9 cellular contexts compared by ENCODE assay signal in the genomic region with DNA sequence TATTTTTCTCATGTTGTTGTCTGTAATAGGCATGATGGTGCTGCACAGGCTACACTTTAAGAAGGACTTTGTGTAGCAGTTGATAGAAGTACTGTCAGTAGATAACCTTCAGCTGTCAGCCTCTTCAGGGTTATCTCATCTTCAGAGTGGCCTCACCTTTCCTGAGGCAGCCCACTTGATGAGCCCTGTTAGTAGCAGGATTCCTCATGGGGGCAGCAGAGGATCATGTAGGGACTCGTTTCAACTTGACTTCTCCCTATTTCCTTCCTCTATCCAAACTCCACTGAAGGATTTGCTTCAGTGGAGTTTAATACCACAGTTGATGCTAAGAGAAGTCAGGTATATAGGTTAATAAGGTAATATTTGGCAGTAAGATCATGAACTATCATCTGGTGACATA.
A peak's percentile ranks its signal among the peaks of the same experiment; 100 is the strongest.
DNase-seq lines count a peak whose midpoint lies in the region; TF ChIP-seq lines count a peak whose summit lies in the region.
"Had no signal": no experiment of that assay in that cellular context is flagged by ENCODE, and none has a peak within 500 bp of the region (broad histone marks: within the 10 kb centered on the region; RNA-seq: fewer than 3 reads in every experiment).

No MANE protein-coding gene starts in this region.

- TF ChIP-seq CTCF in GM12873 (IDR thresholded peaks at IDR 0.05; ENCODE audit: insufficient read depth, low read depth, low read length, missing control alignments) (peak; percentile 55), LNCaP clone FGC (IDR thresholded peaks at IDR 0.05; ENCODE audit: control insufficient read depth, extremely low read depth, insufficient read depth) (peak; percentile 69), lower leg skin (IDR thresholded peaks at IDR 0.05) (no peak)

- intact Hi-C loops in lower leg skin (cut with DNase I; ENCODE audit: low total_unique reads): no loop called here

- H2AK5ac ChIP-seq in mesendoderm (ENCODE audit: low read length): no peak overlapping the region

- H2BK15ac ChIP-seq in mesendoderm (replicated peaks; ENCODE audit: low read depth): no peak overlapping the region

- no peak overlapping the region for H2BK120ac ChIP-seq in mesendoderm (ENCODE audit: low read depth, low read length)

- no peak overlapping the region for H3K18ac ChIP-seq in mesendoderm (ENCODE audit: low read length)

- WGBS in mesendoderm (ENCODE audit: extremely low coverage, insufficient coverage, low lambda C conversion rate): no CpG with 5 or more reads among the region's 1 CpG
- WGBS in lower leg skin, 2 donors: 4 to 11% methylated on average over 1 of the region's 1 CpG

- H3K79me1 ChIP-seq in mesendoderm (ENCODE audit: low read length): no peaks in the 10 kb centered on the region

- H3K4me3 ChIP-seq in LNCaP clone FGC (ENCODE audit: low read depth, low read length): no peak overlapping the region
- H3K4me3 ChIP-seq in mesendoderm (ENCODE audit: low read length): no peak overlapping the region
- H3K4me3 ChIP-seq in lower leg skin (ENCODE audit: low read depth, poor library complexity, severe bottlenecking): no peak overlapping the region
- H3K4me3 ChIP-seq: cardiac muscle cell had no signal

- no peak for TF ChIP-seq POLR2A in lower leg skin (IDR thresholded peaks at IDR 0.05)

- peak; percentile 26 for DNase-seq in LNCaP clone FGC (ENCODE audit: low read depth)
- DNase-seq in UCSD-AML1 (lab: John Stamatoyannopoulos, UW; ENCODE audit: unreplicated experiment): peak; percentile 6
- DNase-seq in mesendoderm: peak; percentile 84
- DNase-seq in lower leg skin (ENCODE audit: low spot score in 2 of 2): no peak
- no peak for DNase-seq in activated CD4-positive, alpha-beta T cell treated with anti-CD3 and anti-CD28 coated beads, Interleukin-2, amount 50 U/mL, for 1 hour
- DNase-seq in GF-D8 (lab: John Stamatoyannopoulos, UW): no peak
- no peak for DNase-seq in amniotic stem cell (lab: John Stamatoyannopoulos, UW)

- H3K4me1 ChIP-seq in mesendoderm (ENCODE audit: control insufficient read depth, low read depth, low read length): no peaks in the 10 kb centered on the region

- H3K36me3 ChIP-seq in mesendoderm (ENCODE audit: control insufficient read depth, insufficient read depth, low read length): no peaks in the 10 kb centered on the region
- H3K36me3 ChIP-seq: cardiac muscle cell had no signal

- H2BK5ac ChIP-seq in mesendoderm (ENCODE audit: low read length): no peak overlapping the region

- H3K4ac ChIP-seq in mesendoderm (ENCODE audit: low read depth, low read length): no peak overlapping the region

- no peak overlapping the region for H3K23ac ChIP-seq in mesendoderm (ENCODE audit: low read length)

- H3K27me3 ChIP-seq in mesendoderm (ENCODE audit: insufficient read depth, low read length, poor library complexity): no peaks in the 10 kb centered on the region
- H3K27me3 ChIP-seq: cardiac muscle cell had no signal

- H3K9ac ChIP-seq in mesendoderm (ENCODE audit: low read length): no peak overlapping the region

- H3K4me2 ChIP-seq in mesendoderm (ENCODE audit: low read length): no peak overlapping the region

- no peak overlapping the region for H3K27ac ChIP-seq in mesendoderm (ENCODE audit: low read depth, low read length)
- H3K27ac ChIP-seq: cardiac muscle cell had no signal

- no peak overlapping the region for H3K56ac ChIP-seq in mesendoderm (ENCODE audit: low read length)

- H4K5ac ChIP-seq in mesendoderm (ENCODE audit: low read length): no peak overlapping the region

- no peak overlapping the region for H4K8ac ChIP-seq in mesendoderm (ENCODE audit: low read depth, low read length)

- H3K79me2 ChIP-seq in mesendoderm (ENCODE audit: control insufficient read depth, insufficient read depth, low read length): no peaks in the 10 kb centered on the region

Comparison
In these comparisons a context has a peak if more than half of its experiments do, and no peak if none do; other contexts are left out.
1. CTCF ChIP-seq: peak in GM12873 (single experiment) and LNCaP clone FGC (single experiment); none in lower leg skin (0 of 3).
2. DNase-seq: peak in LNCaP clone FGC (single experiment), UCSD-AML1 (single experiment) and mesendoderm (single experiment); none in lower leg skin (0 of 2), activated CD4-positive, alpha-beta T cell treated with anti-CD3 and anti-CD28 coated beads, Interleukin-2, amount 50 U/mL, for 1 hour (single experiment), GF-D8 (single experiment) and amniotic stem cell (single experiment).